16 cellular contexts compared by ENCODE assay signal in the genomic region with DNA sequence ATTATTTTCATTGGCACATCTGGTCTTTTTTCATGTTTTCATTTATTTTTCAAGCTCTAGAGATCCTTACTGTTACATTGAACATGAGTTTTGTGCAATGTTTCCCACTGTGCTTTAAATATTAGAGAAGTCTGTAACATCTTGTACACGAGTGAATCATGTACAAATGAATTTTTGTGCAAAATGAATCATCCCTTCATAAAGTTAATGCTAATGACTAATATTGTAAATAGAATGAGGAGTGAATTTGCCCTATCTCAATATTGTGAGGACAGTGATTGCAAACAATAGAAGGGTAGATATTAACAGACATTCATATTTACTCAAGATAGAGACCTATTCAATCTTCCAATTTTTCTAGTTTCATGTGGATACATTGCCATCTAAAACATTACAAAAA.
"Had no signal": no experiment of that assay in that cellular context is flagged by ENCODE, and none has a peak within 500 bp of the region (broad histone marks: within the 10 kb centered on the region; RNA-seq: fewer than 3 reads in every experiment).

No MANE protein-coding gene starts in this region.

- H3K36me3 Mint-ChIP-seq: activated naive CD8-positive, alpha-beta T cell treated with anti-CD3 and anti-CD28 coated beads for 36 hours; naive thymus-derived CD4-positive, alpha-beta T cell; stimulated activated memory B cell treated with anti-CD40 and anti-IgM and Interleukin-4, amounts not matched to agents 10 μg/mL and 1 μg/mL and 100 μg/mL, for 72 hours had no signal

- DNase-seq: activated CD4-positive, alpha-beta T cell treated with anti-CD3 and anti-CD28 coated beads, Interleukin-2, amount 10 ng/mL, durations not matched to agents 24 days and 14 days; activated CD4-positive, CD25-positive, alpha-beta regulatory T cell; activated CD8-positive, alpha-beta memory T cell treated with anti-CD3 and anti-CD28 coated beads, Interleukin-2, amount 50 U/mL, for 48 hours; activated gamma-delta T cell; activated naive CD8-positive, alpha-beta T cell treated with anti-CD3 and anti-CD28 coated beads for 36 hours; activated T-cell treated with anti-CD3 and anti-CD28 coated beads, Interleukin-2, amount 50 U/mL, for 72 hours; anterior cingulate cortex; effector CD4-positive, alpha-beta T cell; islet precursor cell; mucosa of descending colon; naive thymus-derived CD4-positive, alpha-beta T cell; ovary had no signal

- H3K27ac Mint-ChIP-seq: activated CD4-positive, alpha-beta T cell treated with anti-CD3 and anti-CD28 coated beads, Interleukin-2, amount 10 ng/mL, durations not matched to agents 24 days and 14 days; activated naive CD8-positive, alpha-beta T cell treated with anti-CD3 and anti-CD28 coated beads for 36 hours; activated T-cell treated with anti-CD3 and anti-CD28 coated beads, Interleukin-2, amount 50 U/mL, for 72 hours; naive thymus-derived CD4-positive, alpha-beta T cell; stimulated activated memory B cell treated with anti-CD40 and anti-IgM and Interleukin-4, amounts not matched to agents 10 μg/mL and 1 μg/mL and 100 μg/mL, for 72 hours; T-helper 2 cell treated with Interferon-gamma antibody and Interleukin-4, amounts not matched to agents 5 μg/mL and 100 μg/mL, for 36 hours had no signal

- H3K36me3 ChIP-seq: ovary had no signal

- H3K4me3 Mint-ChIP-seq: activated CD4-positive, alpha-beta T cell treated with anti-CD3 and anti-CD28 coated beads, Interleukin-2, amount 10 ng/mL, durations not matched to agents 24 days and 14 days; activated naive CD8-positive, alpha-beta T cell treated with anti-CD3 and anti-CD28 coated beads for 36 hours; activated T-cell treated with anti-CD3 and anti-CD28 coated beads, Interleukin-2, amount 50 U/mL, for 72 hours; naive thymus-derived CD4-positive, alpha-beta T cell; stimulated activated memory B cell treated with anti-CD40 and anti-IgM and Interleukin-4, amounts not matched to agents 10 μg/mL and 1 μg/mL and 100 μg/mL, for 72 hours; T-helper 2 cell treated with Interferon-gamma antibody and Interleukin-4, amounts not matched to agents 5 μg/mL and 100 μg/mL, for 36 hours had no signal

- H3K27me3 ChIP-seq: ovary had no signal

- H3K27ac ChIP-seq: coronary artery, ovary had no signal

- H3K9me3 ChIP-seq: ovary had no signal

- ATAC-seq: activated T-cell treated with anti-CD3 and anti-CD28 coated beads, Interleukin-2, amount 50 U/mL, for 72 hours; left lobe of liver; mucosa of descending colon; naive thymus-derived CD4-positive, alpha-beta T cell; stimulated activated memory B cell treated with anti-CD40 and anti-IgM and Interleukin-4, amounts not matched to agents 10 μg/mL and 1 μg/mL and 100 μg/mL, for 72 hours had no signal

- H3K4me1 Mint-ChIP-seq: activated CD4-positive, alpha-beta T cell treated with anti-CD3 and anti-CD28 coated beads, Interleukin-2, amount 10 ng/mL, durations not matched to agents 24 days and 14 days; activated naive CD8-positive, alpha-beta T cell treated with anti-CD3 and anti-CD28 coated beads for 36 hours; stimulated activated memory B cell treated with anti-CD40 and anti-IgM and Interleukin-4, amounts not matched to agents 10 μg/mL and 1 μg/mL and 100 μg/mL, for 72 hours had no signal

- H3K27me3 Mint-ChIP-seq: activated CD4-positive, alpha-beta T cell treated with anti-CD3 and anti-CD28 coated beads, Interleukin-2, amount 10 ng/mL, durations not matched to agents 24 days and 14 days; activated naive CD8-positive, alpha-beta T cell treated with anti-CD3 and anti-CD28 coated beads for 36 hours; naive thymus-derived CD4-positive, alpha-beta T cell; stimulated activated memory B cell treated with anti-CD40 and anti-IgM and Interleukin-4, amounts not matched to agents 10 μg/mL and 1 μg/mL and 100 μg/mL, for 72 hours had no signal

- H3K4me3 ChIP-seq: coronary artery, mucosa of descending colon, ovary had no signal
